ENCODE assay signal across 9 cellular contexts in genomic region chr13:94329754-94330551, GRCh38.
DNase-seq lines count a peak whose midpoint lies in the region; ATAC-seq and TF ChIP-seq lines count a peak whose summit lies in the region.
"Had no signal": no experiment of that assay in that cellular context is flagged by ENCODE, and none has a peak within 500 bp of the region (broad histone marks: within the 10 kb centered on the region; RNA-seq: fewer than 3 reads in every experiment).

No MANE protein-coding gene starts in this region.

- H3K4me3 ChIP-seq in astrocyte of the spinal cord (ENCODE audit: low read depth, low read length) (no peak overlapping the region), liver (ENCODE audit: low read depth in 1 of 3, low read length in 3 of 3) (no peak overlapping the region)

- TF ChIP-seq CTCF in natural killer cell (IDR thresholded peaks at IDR 0.05) (no peak), astrocyte of the spinal cord (IDR thresholded peaks at IDR 0.05; ENCODE audit: low read depth, low read length) (no peak), liver (IDR thresholded peaks at IDR 0.05; ENCODE audit: low read depth, low read length, missing input control) (no peak)

- 24% methylated on average over 7 of the region's 7 CpGs for WGBS in liver

- no peaks in the 10 kb centered on the region for H3K9me3 ChIP-seq in liver (ENCODE audit: control insufficient read depth in 4 of 4, low read length in 3 of 4)

- DNase-seq in natural killer cell treated with Interleukin-12 subunit alpha and Interleukin-12 subunit beta and Interleukin-15 and Interleukin-18, amount 100 ng/mL, for 72 hours (ENCODE audit: low spot score), result no peak
- no peak for DNase-seq in natural killer cell
- DNase-seq in astrocyte of the spinal cord (ENCODE audit: low read depth, low spot score), result peak; percentile 95
- no peak for DNase-seq in SK-N-DZ (ENCODE audit: low spot score)
- no peak for DNase-seq in NCI-H524 (lab: John Stamatoyannopoulos, UW)
- DNase-seq: GF-D8 had no signal

- peaks cover 19% of the 10 kb centered on the region for H3K36me3 Mint-ChIP-seq in natural killer cell treated with Interleukin-12 subunit alpha and Interleukin-12 subunit beta and Interleukin-15 and Interleukin-18, amount 100 ng/mL, for 72 hours
- peaks cover 7% of the 10 kb centered on the region for H3K36me3 Mint-ChIP-seq in natural killer cell

- no peak for ATAC-seq in natural killer cell treated with Interleukin-12 subunit alpha and Interleukin-12 subunit beta and Interleukin-15 and Interleukin-18, amount 100 ng/mL, for 72 hours
- ATAC-seq in natural killer cell (no peak), HG03342 (IDR thresholded peaks at IDR 0.05; ENCODE audit: unreplicated experiment) (no peak), HG02852 (IDR thresholded peaks at IDR 0.05; ENCODE audit: unreplicated experiment) (no peak)

- peaks cover 0 to 4% of the 10 kb centered on the region in 2 donors for H3K27me3 Mint-ChIP-seq in natural killer cell treated with Interleukin-12 subunit alpha and Interleukin-12 subunit beta and Interleukin-15 and Interleukin-18, amount 100 ng/mL, for 72 hours
- H3K27me3 Mint-ChIP-seq in natural killer cell (ENCODE audit: low read depth in 2 of 2), result no peaks in the 10 kb centered on the region

- peak; percentile 8 to 36 for TF ChIP-seq RAD21 in liver (IDR thresholded peaks at IDR 0.05)

- intact Hi-C loops in natural killer cell (cut with micrococcal nuclease), result no loop called here

- peaks cover 31 to 38% of the 10 kb centered on the region in 2 donors for H3K4me1 Mint-ChIP-seq in natural killer cell treated with Interleukin-12 subunit alpha and Interleukin-12 subunit beta and Interleukin-15 and Interleukin-18, amount 100 ng/mL, for 72 hours (ENCODE audit: low read depth in 2 of 2)
- peaks cover 43 to 47% of the 10 kb centered on the region in 2 donors for H3K4me1 Mint-ChIP-seq in natural killer cell

- H3K4me3 Mint-ChIP-seq in natural killer cell treated with Interleukin-12 subunit alpha and Interleukin-12 subunit beta and Interleukin-15 and Interleukin-18, amount 100 ng/mL, for 72 hours, result peak overlapping the region; percentile 66
- no peak overlapping the region for H3K4me3 Mint-ChIP-seq in natural killer cell

- H3K9me3 Mint-ChIP-seq in natural killer cell treated with Interleukin-12 subunit alpha and Interleukin-12 subunit beta and Interleukin-15 and Interleukin-18, amount 100 ng/mL, for 72 hours, result peaks cover 6% of the 10 kb centered on the region
- H3K9me3 Mint-ChIP-seq in natural killer cell, result peaks cover 2 to 7% of the 10 kb centered on the region in 2 donors

- peak overlapping the region; percentile 26 to 73 for H3K27ac ChIP-seq in liver (ENCODE audit: low read depth in 1 of 2, low read length in 2 of 2)

- in situ Hi-C loops in astrocyte of the spinal cord (cut with HindIII; ENCODE audit: low sequenced_read_pairs), result no loop called here

- peaks cover 2 to 17% (median 14%) of the 10 kb centered on the region in 4 donors for H3K4me1 ChIP-seq in liver (ENCODE audit: control insufficient read depth in 4 of 4, insufficient read depth in 4 of 4, low read length in 3 of 4)

- H3K36me3 ChIP-seq in liver (ENCODE audit: control insufficient read depth in 4 of 4, insufficient read depth in 3 of 4, low read depth in 1 of 4, low read length in 3 of 4), result no peaks in the 10 kb centered on the region

- peak overlapping the region; percentile 54 to 82 for H3K27ac Mint-ChIP-seq in natural killer cell treated with Interleukin-12 subunit alpha and Interleukin-12 subunit beta and Interleukin-15 and Interleukin-18, amount 100 ng/mL, for 72 hours
- peak overlapping the region in 1 of 2 donors; percentile 40 for H3K27ac Mint-ChIP-seq in natural killer cell

- H3K9ac ChIP-seq in liver (ENCODE audit: low read depth in 1 of 2, low read length in 2 of 2), result peak overlapping the region in 1 of 2 donors; percentile 26

- H3K27me3 ChIP-seq in liver (ENCODE audit: control insufficient read depth in 4 of 4, insufficient read depth in 4 of 4, low read length in 3 of 4), result no peaks in the 10 kb centered on the region

TF ChIP-seq in liver, 16 proteins besides CTCF, POLR2A, EP300 and RAD21:
- TF ChIP-seq NR2F2 (IDR thresholded peaks at IDR 0.05) (peak; percentile 6), HNF4A (conservative IDR thresholded peaks at IDR 0.05) (peak; percentile 28 to 59), RXRA (IDR thresholded peaks at IDR 0.05) (peak; percentile 22 to 54), REST (IDR thresholded peaks at IDR 0.05) (peak; percentile 44), FOXA2 (IDR thresholded peaks at IDR 0.05) (no peak), YY1 (IDR thresholded peaks at IDR 0.05) (peak; percentile 45), SP1 (IDR thresholded peaks at IDR 0.05) (peak; percentile 16), HNF4G (IDR thresholded peaks at IDR 0.05) (no peak), FOXA1 (IDR thresholded peaks at IDR 0.05) (no peak), JUND (IDR thresholded peaks at IDR 0.05) (peak; percentile 85 to 90), EGR1 (IDR thresholded peaks at IDR 0.05; ENCODE audit: low read depth in 2 of 2) (peak in 1 of 2 donors; percentile 3), GABPA (IDR thresholded peaks at IDR 0.05 in 1 of 2, conservative IDR thresholded peaks at IDR 0.05 in 1 of 2) (no peak), TAF1 (conservative IDR thresholded peaks at IDR 0.05) (no peak)
- TF ChIP-seq, protein P1, sequence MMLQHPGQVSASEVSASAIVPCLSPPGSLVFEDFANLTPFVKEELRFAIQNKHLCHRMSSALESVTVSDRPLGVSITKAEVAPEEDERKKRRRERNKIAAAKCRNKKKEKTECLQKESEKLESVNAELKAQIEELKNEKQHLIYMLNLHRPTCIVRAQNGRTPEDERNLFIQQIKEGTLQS (IDR thresholded peaks at IDR 0.05), result peak; percentile 82
- TF ChIP-seq, protein P2, sequence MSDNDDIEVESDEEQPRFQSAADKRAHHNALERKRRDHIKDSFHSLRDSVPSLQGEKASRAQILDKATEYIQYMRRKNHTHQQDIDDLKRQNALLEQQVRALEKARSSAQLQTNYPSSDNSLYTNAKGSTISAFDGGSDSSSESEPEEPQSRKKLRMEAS (IDR thresholded peaks at IDR 0.05), result peak; percentile 17
- TF ChIP-seq, protein P3, sequence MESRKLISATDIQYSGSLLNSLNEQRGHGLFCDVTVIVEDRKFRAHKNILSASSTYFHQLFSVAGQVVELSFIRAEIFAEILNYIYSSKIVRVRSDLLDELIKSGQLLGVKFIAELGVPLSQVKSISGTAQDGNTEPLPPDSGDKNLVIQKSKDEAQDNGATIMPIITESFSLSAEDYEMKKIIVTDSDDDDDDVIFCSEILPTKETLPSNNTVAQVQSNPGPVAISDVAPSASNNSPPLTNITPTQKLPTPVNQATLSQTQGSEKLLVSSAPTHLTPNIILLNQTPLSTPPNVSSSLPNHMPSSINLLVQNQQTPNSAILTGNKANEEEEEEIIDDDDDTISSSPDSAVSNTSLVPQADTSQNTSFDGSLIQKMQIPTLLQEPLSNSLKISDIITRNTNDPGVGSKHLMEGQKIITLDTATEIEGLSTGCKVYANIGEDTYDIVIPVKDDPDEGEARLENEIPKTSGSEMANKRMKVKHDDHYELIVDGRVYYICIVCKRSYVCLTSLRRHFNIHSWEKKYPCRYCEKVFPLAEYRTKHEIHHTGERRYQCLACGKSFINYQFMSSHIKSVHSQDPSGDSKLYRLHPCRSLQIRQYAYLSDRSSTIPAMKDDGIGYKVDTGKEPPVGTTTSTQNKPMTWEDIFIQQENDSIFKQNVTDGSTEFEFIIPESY (IDR thresholded peaks at IDR 0.05), result no peak
